ENCODE assay signal across 8 cellular contexts in the genomic region with DNA sequence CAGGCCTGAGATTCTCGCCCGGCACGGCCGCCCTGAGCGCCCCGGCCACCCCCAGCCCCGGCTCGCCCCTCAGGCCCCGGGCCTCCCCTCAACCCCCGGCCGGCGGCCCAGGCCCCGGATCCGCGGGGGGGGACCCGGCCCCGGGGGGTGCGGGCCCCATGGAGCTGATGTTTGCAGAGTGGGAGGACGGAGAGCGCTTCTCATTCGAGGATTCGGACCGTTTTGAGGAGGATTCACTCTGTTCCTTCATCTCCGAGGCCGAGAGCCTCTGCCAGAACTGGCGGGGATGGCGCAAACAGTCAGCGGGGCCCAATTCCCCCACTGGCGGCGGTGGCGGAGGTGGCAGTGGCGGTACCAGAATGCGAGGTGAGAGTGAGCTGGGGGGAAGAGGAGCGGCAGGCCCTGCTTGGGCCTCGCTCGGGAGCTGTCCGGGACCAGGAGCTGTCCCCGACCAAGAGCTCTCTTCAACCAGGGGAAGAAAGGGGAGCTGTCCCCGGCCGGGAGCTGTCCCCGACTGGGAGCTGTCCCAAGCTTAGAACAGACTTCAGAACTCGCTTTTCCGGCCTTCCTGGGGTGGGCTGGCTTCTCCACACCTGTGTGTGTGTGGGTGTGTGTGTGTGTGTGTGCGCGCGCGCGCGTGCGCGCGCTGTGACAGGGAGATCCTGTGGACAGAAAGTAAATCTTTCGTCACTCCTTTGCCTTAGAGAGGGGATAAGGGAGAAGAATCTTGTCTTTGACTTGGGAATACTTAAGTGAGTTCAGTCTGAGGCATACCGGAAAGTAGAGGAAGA. TPM values are rescaled to one million over a fixed set of nuclear protein-coding genes. Genes with fewer than 3 reads are reported as not detected.
A peak's percentile ranks its signal among the peaks of the same experiment; 100 is the strongest.
DNase-seq lines count a peak whose midpoint lies in the region; ATAC-seq and TF ChIP-seq lines count a peak whose summit lies in the region.

No MANE protein-coding gene starts in this region.

- peak overlapping the region; percentile 89 for H3K4me3 ChIP-seq in AG04449 (ENCODE audit: low read depth, low read length)
- H3K4me3 ChIP-seq in choroid plexus epithelial cell (ENCODE audit: low read depth, low read length), result peak overlapping the region; percentile 94
- peak overlapping the region; percentile 84 to 89 (median 88) for H3K4me3 ChIP-seq in liver (ENCODE audit: low read depth in 1 of 3, low read length in 3 of 3)

- peak overlapping the region; percentile 86 to 97 for H3K27ac ChIP-seq in liver (ENCODE audit: low read depth in 1 of 2, low read length in 2 of 2)

- peak overlapping the region; percentile 88 to 89 for H3K9ac ChIP-seq in liver (ENCODE audit: low read depth in 1 of 2, low read length in 2 of 2)

- DNase-seq in AG04449 (ENCODE audit: low read depth, low spot score) (no peak), T-helper 9 cell (peak; percentile 37), choroid plexus epithelial cell (ENCODE audit: low read depth) (peak; percentile 64), SHP77 (lab: John Stamatoyannopoulos, UW) (no peak)
- DNase-seq in stimulated activated naive CD8-positive, alpha-beta T cell treated with anti-CD3 and anti-CD28 coated beads, Interleukin-15, amount 100 ng/mL, for 72 hours, result peak; percentile 38 to 49

- CTCF ChIA-PET in AG04449 (lab: Yijun Ruan, JAX), result interaction anchor here (0.9 to 1.7 kb wide), 5 partner anchors 13 to 94 kb away, joined by 3 to 6 read pairs (median 3); no protein-coding TSS in a partner anchor

- no peaks in the 10 kb centered on the region for H3K9me3 ChIP-seq in liver (ENCODE audit: control insufficient read depth in 4 of 4, low read length in 3 of 4)

- H3K4me1 ChIP-seq in liver (ENCODE audit: control insufficient read depth in 4 of 4, insufficient read depth in 4 of 4, low read length in 3 of 4), result peaks cover 3 to 41% (median 36%) of the 10 kb centered on the region in 4 donors

- H3K27me3 Mint-ChIP-seq in stimulated activated naive CD8-positive, alpha-beta T cell treated with anti-CD3 and anti-CD28 coated beads, Interleukin-15, amount 100 ng/mL, for 72 hours, result no peaks in the 10 kb centered on the region

- peaks cover 43% of the 10 kb centered on the region for H3K4me1 Mint-ChIP-seq in stimulated activated naive CD8-positive, alpha-beta T cell treated with anti-CD3 and anti-CD28 coated beads, Interleukin-15, amount 100 ng/mL, for 72 hours

- H3K27me3 ChIP-seq in liver (ENCODE audit: control insufficient read depth in 4 of 4, insufficient read depth in 4 of 4, low read length in 3 of 4), result no peaks in the 10 kb centered on the region

- ATAC-seq in GM18909 (IDR thresholded peaks at IDR 0.05; ENCODE audit: poor library complexity, unreplicated experiment) (peak; percentile 5), HG03442 (IDR thresholded peaks at IDR 0.05; ENCODE audit: unreplicated experiment) (peak; percentile 16)
- ATAC-seq in stimulated activated naive CD8-positive, alpha-beta T cell treated with anti-CD3 and anti-CD28 coated beads, Interleukin-15, amount 100 ng/mL, for 72 hours, result peak; percentile 39

- under 1% methylated on average over 54 of the region's 54 CpGs for WGBS in liver

- peaks cover 14 to 22% (median 19%) of the 10 kb centered on the region in 4 donors for H3K36me3 ChIP-seq in liver (ENCODE audit: control insufficient read depth in 4 of 4, insufficient read depth in 3 of 4, low read depth in 1 of 4, low read length in 3 of 4)

- H3K27ac Mint-ChIP-seq in stimulated activated naive CD8-positive, alpha-beta T cell treated with anti-CD3 and anti-CD28 coated beads, Interleukin-15, amount 100 ng/mL, for 72 hours, result peak overlapping the region; percentile 93 to 98

- H3K9me3 Mint-ChIP-seq in stimulated activated naive CD8-positive, alpha-beta T cell treated with anti-CD3 and anti-CD28 coated beads, Interleukin-15, amount 100 ng/mL, for 72 hours, result no peaks in the 10 kb centered on the region

- no peak for TF ChIP-seq CTCF in AG04449 (IDR thresholded peaks at IDR 0.05; ENCODE audit: insufficient read depth, low read length, missing control alignments)
- TF ChIP-seq CTCF in choroid plexus epithelial cell (conservative IDR thresholded peaks at IDR 0.05; ENCODE audit: low read depth, low read length), result no peak
- no peak for TF ChIP-seq CTCF in liver (IDR thresholded peaks at IDR 0.05; ENCODE audit: low read depth, low read length, missing input control)

- POLR2A ChIA-PET in AG04449 (lab: Yijun Ruan, JAX), result interaction anchor here (0.7 to 1.8 kb wide), 7 partner anchors 10 to 30 kb away, joined by 3 to 14 read pairs (median 5); a partner anchor contains a TSS

- peak overlapping the region; percentile 93 to 95 for H3K4me3 Mint-ChIP-seq in stimulated activated naive CD8-positive, alpha-beta T cell treated with anti-CD3 and anti-CD28 coated beads, Interleukin-15, amount 100 ng/mL, for 72 hours

- TF ChIP-seq RAD21 in liver (IDR thresholded peaks at IDR 0.05), result no peak

TF ChIP-seq in liver, 16 proteins besides CTCF, POLR2A, EP300 and RAD21:
- TF ChIP-seq HNF4G (IDR thresholded peaks at IDR 0.05) (no peak), FOXA1 (IDR thresholded peaks at IDR 0.05) (no peak)
- TF ChIP-seq, protein P1, sequence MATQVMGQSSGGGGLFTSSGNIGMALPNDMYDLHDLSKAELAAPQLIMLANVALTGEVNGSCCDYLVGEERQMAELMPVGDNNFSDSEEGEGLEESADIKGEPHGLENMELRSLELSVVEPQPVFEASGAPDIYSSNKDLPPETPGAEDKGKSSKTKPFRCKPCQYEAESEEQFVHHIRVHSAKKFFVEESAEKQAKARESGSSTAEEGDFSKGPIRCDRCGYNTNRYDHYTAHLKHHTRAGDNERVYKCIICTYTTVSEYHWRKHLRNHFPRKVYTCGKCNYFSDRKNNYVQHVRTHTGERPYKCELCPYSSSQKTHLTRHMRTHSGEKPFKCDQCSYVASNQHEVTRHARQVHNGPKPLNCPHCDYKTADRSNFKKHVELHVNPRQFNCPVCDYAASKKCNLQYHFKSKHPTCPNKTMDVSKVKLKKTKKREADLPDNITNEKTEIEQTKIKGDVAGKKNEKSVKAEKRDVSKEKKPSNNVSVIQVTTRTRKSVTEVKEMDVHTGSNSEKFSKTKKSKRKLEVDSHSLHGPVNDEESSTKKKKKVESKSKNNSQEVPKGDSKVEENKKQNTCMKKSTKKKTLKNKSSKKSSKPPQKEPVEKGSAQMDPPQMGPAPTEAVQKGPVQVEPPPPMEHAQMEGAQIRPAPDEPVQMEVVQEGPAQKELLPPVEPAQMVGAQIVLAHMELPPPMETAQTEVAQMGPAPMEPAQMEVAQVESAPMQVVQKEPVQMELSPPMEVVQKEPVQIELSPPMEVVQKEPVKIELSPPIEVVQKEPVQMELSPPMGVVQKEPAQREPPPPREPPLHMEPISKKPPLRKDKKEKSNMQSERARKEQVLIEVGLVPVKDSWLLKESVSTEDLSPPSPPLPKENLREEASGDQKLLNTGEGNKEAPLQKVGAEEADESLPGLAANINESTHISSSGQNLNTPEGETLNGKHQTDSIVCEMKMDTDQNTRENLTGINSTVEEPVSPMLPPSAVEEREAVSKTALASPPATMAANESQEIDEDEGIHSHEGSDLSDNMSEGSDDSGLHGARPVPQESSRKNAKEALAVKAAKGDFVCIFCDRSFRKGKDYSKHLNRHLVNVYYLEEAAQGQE (IDR thresholded peaks at IDR 0.05), result peak; percentile 77

RNA-seq across cellular contexts. Expression of gene ZSWIM8, which starts 0.5 kb away (rescaled TPM):
- total RNA-seq in liver, result 10 to 100 TPM; 35.3 to 66.2 TPM
- 10 to 100 TPM; 33.3 to 53.4 TPM for polyA plus RNA-seq in liver

RNA-seq across cellular contexts. Expression of gene CHCHD1, which starts 4.1 kb away (rescaled TPM):
- total RNA-seq in liver, result 10 to 100 TPM in 1 of 2 donors, 1 to 10 TPM in 1; 7.6 to 13.7 TPM
- polyA plus RNA-seq in liver, result 10 to 100 TPM; 32.5 to 47.4 TPM

RNA-seq across cellular contexts. Expression of gene NDST2, which starts 25.5 kb away (rescaled TPM):
- 10 to 100 TPM; 11.4 to 14.0 TPM for total RNA-seq in liver
- 1 to 10 TPM; 6.5 to 7.6 TPM for polyA plus RNA-seq in liver

RNA-seq across cellular contexts. Expression of gene SEC24C, which starts 41.7 kb away (rescaled TPM):
- total RNA-seq in liver, result 10 to 100 TPM; 41.4 to 48.1 TPM
- 10 to 100 TPM; 15.0 to 40.5 TPM for polyA plus RNA-seq in liver

Comparison
In these comparisons a context has a peak if more than half of its experiments do, and no peak if none do; other contexts are left out.
1. DNase-seq: peak in T-helper 9 cell (single experiment), choroid plexus epithelial cell (single experiment) and stimulated activated naive CD8-positive, alpha-beta T cell treated with anti-CD3 and anti-CD28 coated beads, Interleukin-15, amount 100 ng/mL, for 72 hours (2 of 2); none in AG04449 (single experiment) and SHP77 (0 of 2).
2. Peak in every context shown above with its lines, with median percentiles within 50 percentile points of each other: H3K4me3 ChIP-seq and ATAC-seq.